7 cellular contexts compared by ENCODE assay signal in the genomic region with DNA sequence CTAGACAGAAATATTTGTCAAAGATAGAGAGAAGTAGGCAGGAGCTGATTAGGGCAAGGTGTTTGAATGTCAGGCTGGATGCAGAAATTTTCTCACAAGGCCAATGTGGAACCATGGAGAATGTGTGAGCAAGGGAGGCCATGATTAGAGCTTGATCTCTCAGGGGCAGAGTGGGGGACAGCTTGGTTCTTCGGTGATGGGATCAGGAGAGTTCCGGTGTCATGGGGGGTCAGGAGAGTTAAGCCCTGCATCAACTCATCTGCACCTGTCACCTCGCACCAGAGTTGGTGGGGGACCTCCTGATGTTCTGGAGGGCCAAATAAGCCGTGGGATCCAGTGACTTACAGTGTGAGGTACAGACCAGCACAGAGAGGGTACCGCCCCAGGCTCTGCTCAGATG.
DNase-seq lines count a peak whose midpoint lies in the region; ATAC-seq and TF ChIP-seq lines count a peak whose summit lies in the region.
"Not testable (repeated sequence)": the region's sequence is repeated elsewhere in the genome, so short reads cannot be mapped to it uniquely, and the experiment has no call there.

No MANE protein-coding gene starts in this region.

- H4K20me1 ChIP-seq in neural progenitor cell (ENCODE audit: low read depth) = not testable (repeated sequence)

- H3K4me3 Mint-ChIP-seq in neural progenitor cell = peak overlapping the region; percentile 6
- not testable (repeated sequence) for H3K4me3 Mint-ChIP-seq in stimulated activated effector memory CD8-positive, alpha-beta T cell treated with anti-CD3 and anti-CD28 coated beads, Interleukin-12 subunit alpha, Interleukin-12 subunit beta, amount 100 ng/mL, for 72 hours

- H3K4me1 ChIP-seq in HUES64 (ENCODE audit: insufficient read depth, low read length); gastroesophageal sphincter; right cardiac atrium (ENCODE audit: control insufficient read depth, insufficient read depth, low read length); lower lobe of right lung; neural progenitor cell; aorta (ENCODE audit: control insufficient read depth in 1 of 2, insufficient read depth in 2 of 2, low read length in 2 of 2): not testable (repeated sequence)

- peaks cover 64% of the 10 kb centered on the region for H3K9me3 Mint-ChIP-seq in neural progenitor cell
- H3K9me3 Mint-ChIP-seq in stimulated activated effector memory CD8-positive, alpha-beta T cell treated with anti-CD3 and anti-CD28 coated beads, Interleukin-12 subunit alpha, Interleukin-12 subunit beta, amount 100 ng/mL, for 72 hours = peaks cover 26% of the 10 kb centered on the region

- not testable (repeated sequence) for H3K4me2 ChIP-seq in neural progenitor cell

- not testable (repeated sequence) for H3K79me2 ChIP-seq in neural progenitor cell (ENCODE audit: low read depth)

- intact Hi-C loops in right cardiac atrium (cut with DNase I); lower lobe of right lung (cut with DNase I); aorta (cut with DNase I): not testable (repeated sequence)

- ATAC-seq in gastroesophageal sphincter (peak; percentile 5), right cardiac atrium (peak; percentile 3 to 4), lower lobe of right lung (peak; percentile 4), aorta (ENCODE audit: low FRiP score) (peak; percentile 3)
- peak; percentile 6 for ATAC-seq in stimulated activated effector memory CD8-positive, alpha-beta T cell treated with anti-CD3 and anti-CD28 coated beads, Interleukin-12 subunit alpha, Interleukin-12 subunit beta, amount 100 ng/mL, for 72 hours

- H3K27me3 ChIP-seq in HUES64 (ENCODE audit: insufficient read depth, low read length); gastroesophageal sphincter; right cardiac atrium (ENCODE audit: control insufficient read depth, insufficient read depth); lower lobe of right lung (ENCODE audit: low read depth); neural progenitor cell; aorta (ENCODE audit: control insufficient read depth in 1 of 2, insufficient read depth in 2 of 2, low read length in 1 of 2): not testable (repeated sequence)

- H3K27ac Mint-ChIP-seq in neural progenitor cell; stimulated activated effector memory CD8-positive, alpha-beta T cell treated with anti-CD3 and anti-CD28 coated beads, Interleukin-12 subunit alpha, Interleukin-12 subunit beta, amount 100 ng/mL, for 72 hours: not testable (repeated sequence)

- H3K9ac ChIP-seq in HUES64 (ENCODE audit: low read depth, low read length); neural progenitor cell: not testable (repeated sequence)

- not testable (repeated sequence) for TF ChIP-seq CTCF in gastroesophageal sphincter (IDR thresholded peaks at IDR 0.05); lower lobe of right lung (IDR thresholded peaks at IDR 0.05); neural progenitor cell (IDR thresholded peaks at IDR 0.05)

- not testable (repeated sequence) for TF ChIP-seq EP300 in gastroesophageal sphincter (IDR thresholded peaks at IDR 0.05)

- TF ChIP-seq POLR2A in gastroesophageal sphincter (IDR thresholded peaks at IDR 0.05) = not testable (repeated sequence)

- not testable (repeated sequence) for H3K27ac ChIP-seq in HUES64 (ENCODE audit: low read depth, low read length); gastroesophageal sphincter; right cardiac atrium (ENCODE audit: low read length); lower lobe of right lung; neural progenitor cell; aorta (ENCODE audit: low read depth in 1 of 2, low read length in 2 of 2)

- H3K4me3 ChIP-seq in HUES64 (ENCODE audit: low read length) = peak overlapping the region; percentile 25; the same call in 1 of the 2 replicates
- H3K4me3 ChIP-seq in gastroesophageal sphincter; right cardiac atrium (ENCODE audit: low read length); lower lobe of right lung; neural progenitor cell; aorta (ENCODE audit: low read length in 2 of 2): not testable (repeated sequence)

- not testable (repeated sequence) for H2AFZ ChIP-seq in neural progenitor cell (replicated peaks)

- WGBS in HUES64 = 91% methylated on average over 2 of the region's 5 CpGs
- WGBS in gastroesophageal sphincter (ENCODE audit: low coverage in 1 of 2), 2 donors = 63 to 94% methylated on average over 2 to 4 of the region's 5 CpGs
- 51% methylated on average over 4 of the region's 5 CpGs for WGBS in right cardiac atrium
- 47 to 58% methylated on average over 4 of the region's 5 CpGs for WGBS in aorta, 2 donors

- DNase-seq in right cardiac atrium; lower lobe of right lung; neural progenitor cell (ENCODE audit: low spot score): not testable (repeated sequence)
- peak in 1 of 2 donors; percentile 47 for DNase-seq in stimulated activated effector memory CD8-positive, alpha-beta T cell treated with anti-CD3 and anti-CD28 coated beads, Interleukin-12 subunit alpha, Interleukin-12 subunit beta, amount 100 ng/mL, for 72 hours (ENCODE audit: low spot score in 2 of 2)
- DNase-seq in aorta = peak in 1 of 2 donors; percentile 78

- H3F3A ChIP-seq in neural progenitor cell (ENCODE audit: low read depth) = not testable (repeated sequence)

- H3K4me1 Mint-ChIP-seq in neural progenitor cell; stimulated activated effector memory CD8-positive, alpha-beta T cell treated with anti-CD3 and anti-CD28 coated beads, Interleukin-12 subunit alpha, Interleukin-12 subunit beta, amount 100 ng/mL, for 72 hours: not testable (repeated sequence)

- H3K9me3 ChIP-seq in HUES64 (ENCODE audit: insufficient read depth, low read depth, low read length) (peaks cover 68% of the 10 kb centered on the region), gastroesophageal sphincter (peaks cover 0 to 51% (median 4%) of the 10 kb centered on the region in 3 donors), lower lobe of right lung (peaks cover 42% of the 10 kb centered on the region), neural progenitor cell (ENCODE audit: low read depth) (peaks cover 62% of the 10 kb centered on the region)
- H3K9me3 ChIP-seq in right cardiac atrium (ENCODE audit: control insufficient read depth, low read length); aorta (ENCODE audit: control insufficient read depth, low read length): not testable (repeated sequence)

- peaks cover 19% of the 10 kb centered on the region for H3K27me3 Mint-ChIP-seq in neural progenitor cell (ENCODE audit: insufficient read depth, low read depth)

- not testable (repeated sequence) for H3K36me3 ChIP-seq in HUES64 (ENCODE audit: insufficient read depth, low read length); gastroesophageal sphincter; lower lobe of right lung; neural progenitor cell; aorta (ENCODE audit: control insufficient read depth in 1 of 2, insufficient read depth in 2 of 2, low read length in 1 of 2)

- not testable (repeated sequence) for H3K36me3 Mint-ChIP-seq in neural progenitor cell; stimulated activated effector memory CD8-positive, alpha-beta T cell treated with anti-CD3 and anti-CD28 coated beads, Interleukin-12 subunit alpha, Interleukin-12 subunit beta, amount 100 ng/mL, for 72 hours
